21 cellular contexts compared by ENCODE assay signal in genomic region chr16:875182-876040, GRCh38.
"Had no signal": no experiment of that assay in that cellular context is flagged by ENCODE, and none has a peak within 500 bp of the region (broad histone marks: within the 10 kb centered on the region; RNA-seq: fewer than 3 reads in every experiment).

No MANE protein-coding gene starts in this region.

- H3K4me2 ChIP-seq: hepatocyte, smooth muscle cell had no signal

- H3K36me3 Mint-ChIP-seq: type B pancreatic cell had no signal

- H3K27ac Mint-ChIP-seq: dendritic cell treated with granulocyte-macrophage colony-stimulating factor and Interleukin-4, amounts not matched to agents 40 ng/mL and 50 ng/mL, for 4 days; naive B cell; nephron; type B pancreatic cell had no signal

- H3K9me3 ChIP-seq: esophagus muscularis mucosa, prostate gland, suprapubic skin, thyroid gland had no signal

- H3K27ac ChIP-seq: epithelial cell of prostate, esophagus muscularis mucosa, hepatocyte, parathyroid adenoma, prostate gland, suprapubic skin, thyroid gland had no signal

- H3K9me3 Mint-ChIP-seq: dendritic cell treated with granulocyte-macrophage colony-stimulating factor and Interleukin-4, amounts not matched to agents 40 ng/mL and 50 ng/mL, for 4 days; effector memory CD8-positive, alpha-beta T cell; naive B cell; nephron; type B pancreatic cell had no signal

- H3K36me3 ChIP-seq: prostate gland had no signal

- DNase-seq: effector memory CD8-positive, alpha-beta T cell; head of caudate nucleus; kidney glomerular epithelial cell; mesenchymal stem cell; naive B cell; retina; stimulated activated CD4-positive, alpha-beta T cell treated with anti-CD3 and anti-CD28 coated beads, Interleukin-4, amount 100 ng/mL, for 24 hours; stimulated activated naive CD4-positive, alpha-beta T cell; thyroid gland had no signal

- H3K9ac ChIP-seq: parathyroid adenoma had no signal

- H3K27me3 Mint-ChIP-seq: effector memory CD8-positive, alpha-beta T cell; naive B cell; type B pancreatic cell had no signal

- ATAC-seq: effector memory CD8-positive, alpha-beta T cell; left lobe of liver had no signal

- H3K4me3 Mint-ChIP-seq: dendritic cell treated with granulocyte-macrophage colony-stimulating factor and Interleukin-4, amounts not matched to agents 40 ng/mL and 50 ng/mL, for 4 days; effector memory CD8-positive, alpha-beta T cell; naive B cell; nephron; type B pancreatic cell had no signal

- H3K4me3 ChIP-seq: esophagus muscularis mucosa, hepatocyte, lung, prostate gland, smooth muscle cell, suprapubic skin, thyroid gland had no signal

- H3K27me3 ChIP-seq: esophagus muscularis mucosa, hepatocyte, suprapubic skin, thyroid gland had no signal

- H3K4me1 ChIP-seq: esophagus muscularis mucosa, parathyroid adenoma, prostate gland, suprapubic skin, thyroid gland had no signal
